In the genomic region with DNA sequence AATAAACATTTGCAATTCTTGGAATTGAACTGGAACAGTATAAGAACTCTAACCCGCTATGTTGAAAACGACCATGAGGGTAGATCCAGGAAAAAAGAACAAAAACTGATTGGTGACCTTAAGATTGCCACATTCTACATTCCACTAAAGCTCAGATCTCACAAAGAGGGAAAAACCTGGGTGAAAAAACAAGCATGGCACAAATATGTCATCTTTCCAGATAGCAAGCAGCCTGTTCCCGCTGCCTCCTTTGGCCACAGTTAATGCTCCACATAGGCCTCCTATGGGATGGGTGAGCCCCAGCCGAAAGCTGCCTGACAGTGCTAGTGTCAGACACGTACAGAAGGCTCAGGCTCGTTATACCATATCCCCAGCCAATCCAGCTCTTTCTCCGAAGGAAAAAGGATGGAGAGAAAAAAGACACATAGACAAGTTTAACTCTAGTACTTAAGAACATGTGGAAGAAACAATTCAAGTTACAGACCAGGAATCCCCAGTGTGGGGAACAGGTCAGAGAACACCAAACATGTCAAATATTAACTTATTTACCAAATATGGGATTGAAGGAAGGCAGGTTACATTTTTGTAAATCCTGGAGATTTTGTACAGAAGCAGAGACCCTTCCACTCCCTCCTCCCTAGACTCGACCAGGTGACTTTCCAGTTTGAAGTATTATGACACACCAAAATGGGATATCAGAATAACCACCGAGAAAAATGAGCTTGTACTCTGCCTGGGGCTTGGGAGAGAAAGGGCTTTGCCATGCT, we compare ENCODE assay signal across 26 cellular contexts. TPM values are rescaled to one million over a fixed set of nuclear protein-coding genes. Genes with fewer than 3 reads are reported as not detected.
DNase-seq lines count a peak whose midpoint lies in the region; ATAC-seq and TF ChIP-seq lines count a peak whose summit lies in the region.
"Had no signal": no experiment of that assay in that cellular context is flagged by ENCODE, and none has a peak within 500 bp of the region (broad histone marks: within the 10 kb centered on the region; RNA-seq: fewer than 3 reads in every experiment).

No MANE protein-coding gene starts in this region.

- H2BK15ac ChIP-seq in mesenchymal stem cell (ENCODE audit: low read depth, poor library complexity, severe bottlenecking): no peak overlapping the region

- WGBS in mesenchymal stem cell: 96% methylated on average over 6 of the region's 9 CpGs

- H3K36me3 ChIP-seq in mesenchymal stem cell (ENCODE audit: control insufficient read depth in 1 of 2, insufficient read depth in 2 of 2, low read depth in 1 of 2, low read length in 2 of 2): peaks cover 53 to 93% of the 10 kb centered on the region in 2 experiments

- no peak overlapping the region for H3K18ac ChIP-seq in mesenchymal stem cell (ENCODE audit: low read depth in 1 of 2, low read length in 2 of 2)

- H3K4ac ChIP-seq in mesenchymal stem cell (ENCODE audit: low read depth in 1 of 2, low read length in 2 of 2): no peak overlapping the region

- H2AFZ ChIP-seq in mesenchymal stem cell (ENCODE audit: low read depth, low read length): no peak overlapping the region

- intact Hi-C loops in activated CD4-positive, alpha-beta T cell treated with anti-CD3 and anti-CD28 coated beads, Interleukin-2, amount 10 ng/mL, durations not matched to agents 24 days and 14 days (cut with micrococcal nuclease): no loop called here
- intact Hi-C loops in CD4-positive, alpha-beta T cell (cut with DNase I, micrococcal nuclease): no loop called here

- H3K4me3 ChIP-seq in mesenchymal stem cell (ENCODE audit: insufficient read depth in 1 of 2, low read depth in 1 of 2, low read length in 2 of 2): no peak overlapping the region
- H3K4me3 ChIP-seq: adrenal gland, colonic mucosa, esophagus muscularis mucosa, HAP-1 had no signal

- POLR2A ChIA-PET in CD4-positive, alpha-beta T cell (lab: Charles Lee): interaction anchor here (1.2 kb wide), 1 partner anchor 21 kb away, joined by 4 read pairs; no protein-coding TSS in a partner anchor

- no peak overlapping the region for H4K91ac ChIP-seq in mesenchymal stem cell (ENCODE audit: low read length)

- no peak for ATAC-seq in CD4-positive, alpha-beta T cell (ENCODE audit: poor library complexity)
- ATAC-seq in GM18498 (IDR thresholded peaks at IDR 0.05; ENCODE audit: unreplicated experiment): no peak

- H3K4me1 Mint-ChIP-seq in activated CD4-positive, alpha-beta T cell treated with anti-CD3 and anti-CD28 coated beads, Interleukin-2, amount 10 ng/mL, durations not matched to agents 24 days and 14 days: no peaks in the 10 kb centered on the region
- no peaks in the 10 kb centered on the region for H3K4me1 Mint-ChIP-seq in CD4-positive, alpha-beta T cell (ENCODE audit: low read depth)
- H3K4me1 Mint-ChIP-seq in chondrocyte (ENCODE audit: low read depth) (peaks cover 9% of the 10 kb centered on the region), nephron (peaks cover 11% of the 10 kb centered on the region)
- H3K4me1 Mint-ChIP-seq: B cell had no signal

- no peaks in the 10 kb centered on the region for H3K27me3 ChIP-seq in CD4-positive, alpha-beta T cell (ENCODE audit: control insufficient read depth, insufficient read depth, low read length)
- H3K27me3 ChIP-seq in mesenchymal stem cell (ENCODE audit: control insufficient read depth in 1 of 2, insufficient read depth in 1 of 2, low read length in 2 of 2): no peaks in the 10 kb centered on the region
- H3K27me3 ChIP-seq: adrenal gland, colonic mucosa, esophagus muscularis mucosa, neutrophil had no signal

- H3K4me1 ChIP-seq in mesenchymal stem cell (ENCODE audit: control insufficient read depth, insufficient read depth, low read depth, low read length): no peaks in the 10 kb centered on the region
- H3K4me1 ChIP-seq: adrenal gland, colonic mucosa, esophagus muscularis mucosa, HAP-1 had no signal

- CTCF ChIA-PET in CD4-positive, alpha-beta T cell (lab: Charles Lee): no interaction called here

- peaks cover 26% of the 10 kb centered on the region for H3K79me1 ChIP-seq in mesenchymal stem cell (replicated peaks; ENCODE audit: low read length, poor library complexity, severe bottlenecking)

- H2BK12ac ChIP-seq in mesenchymal stem cell (ENCODE audit: low read length in 2 of 2): no peak overlapping the region

- DNase-seq in activated CD4-positive, alpha-beta T cell treated with anti-CD3 and anti-CD28 coated beads, Interleukin-2, amount 10 ng/mL, durations not matched to agents 24 days and 14 days: no peak
- no peak for DNase-seq in activated CD4-positive, alpha-beta T cell treated with anti-CD3 and anti-CD28 coated beads for 1 hour
- DNase-seq in CD4-positive, alpha-beta T cell: no peak
- DNase-seq in chondrocyte (ENCODE audit: low spot score) (no peak), HuH-7 (ENCODE audit: low spot score) (no peak), mesenchymal stem cell (no peak)
- DNase-seq: adrenal gland; colonic mucosa; COR-L47; effector memory CD4-positive, alpha-beta T cell; foreskin melanocyte; GF-D8; hypothalamus; Kasumi-1; left ventricle myocardium superior; MV-4-11; NCI-H146; NCI-H2171; NCI-H510A treated with DMSO at 0.1 percent for 48 hours; SHP77 treated with DMSO at 0.1 percent for 48 hours had no signal

- no peak overlapping the region for H2AK5ac ChIP-seq in mesenchymal stem cell (ENCODE audit: low read length, severe bottlenecking)

- no peak overlapping the region for H2BK5ac ChIP-seq in mesenchymal stem cell (ENCODE audit: low read depth, low read length, poor library complexity, severe bottlenecking)

- no peak overlapping the region for H3K27ac ChIP-seq in CD4-positive, alpha-beta T cell (ENCODE audit: low read depth, low read length)
- H3K27ac ChIP-seq in mesenchymal stem cell (ENCODE audit: low read length, poor library complexity, severe bottlenecking): no peak overlapping the region
- H3K27ac ChIP-seq: colonic mucosa, esophagus muscularis mucosa, neutrophil had no signal

- peak overlapping the region; percentile 61 for H3K27ac Mint-ChIP-seq in activated CD4-positive, alpha-beta T cell treated with anti-CD3 and anti-CD28 coated beads, Interleukin-2, amount 10 ng/mL, durations not matched to agents 24 days and 14 days
- H3K27ac Mint-ChIP-seq in CD4-positive, alpha-beta T cell: peak overlapping the region; percentile 42
- H3K27ac Mint-ChIP-seq in chondrocyte (ENCODE audit: unreplicated experiment) (peak overlapping the region; percentile 60), nephron (peak overlapping the region; percentile 20 to 59 (median 32))

- no peak overlapping the region for H3K14ac ChIP-seq in mesenchymal stem cell (ENCODE audit: low read length in 2 of 2)

- H3K36me3 Mint-ChIP-seq in activated CD4-positive, alpha-beta T cell treated with anti-CD3 and anti-CD28 coated beads, Interleukin-2, amount 10 ng/mL, durations not matched to agents 24 days and 14 days (ENCODE audit: low read depth): peaks cover 57% of the 10 kb centered on the region
- H3K36me3 Mint-ChIP-seq in CD4-positive, alpha-beta T cell (ENCODE audit: low read depth): peaks cover 92% of the 10 kb centered on the region
- H3K36me3 Mint-ChIP-seq in chondrocyte (ENCODE audit: low read depth) (peaks cover 32% of the 10 kb centered on the region), nephron (ENCODE audit: low read depth) (peaks cover 72% of the 10 kb centered on the region)

- H3K4me3 Mint-ChIP-seq in activated CD4-positive, alpha-beta T cell treated with anti-CD3 and anti-CD28 coated beads, Interleukin-2, amount 10 ng/mL, durations not matched to agents 24 days and 14 days: no peak overlapping the region
- H3K4me3 Mint-ChIP-seq in CD4-positive, alpha-beta T cell: no peak overlapping the region
- H3K4me3 Mint-ChIP-seq in chondrocyte (ENCODE audit: unreplicated experiment) (no peak overlapping the region), nephron (no peak overlapping the region)
- H3K4me3 Mint-ChIP-seq: B cell had no signal

- no peak overlapping the region for H4K8ac ChIP-seq in mesenchymal stem cell (ENCODE audit: low read length)

- H3K9me3 Mint-ChIP-seq in activated CD4-positive, alpha-beta T cell treated with anti-CD3 and anti-CD28 coated beads, Interleukin-2, amount 10 ng/mL, durations not matched to agents 24 days and 14 days: no peaks in the 10 kb centered on the region
- H3K9me3 Mint-ChIP-seq in CD4-positive, alpha-beta T cell: no peaks in the 10 kb centered on the region
- H3K9me3 Mint-ChIP-seq in chondrocyte (ENCODE audit: low read depth) (no peaks in the 10 kb centered on the region), nephron (no peaks in the 10 kb centered on the region)

- no peak overlapping the region for H2BK120ac ChIP-seq in mesenchymal stem cell (ENCODE audit: low read depth, low read length)

- H3K4me2 ChIP-seq in mesenchymal stem cell (ENCODE audit: low read length, poor library complexity, severe bottlenecking): no peak overlapping the region

- no peak overlapping the region for H3K23ac ChIP-seq in mesenchymal stem cell (ENCODE audit: low read length in 2 of 2)

- H3K9me3 ChIP-seq in CD4-positive, alpha-beta T cell (ENCODE audit: control insufficient read depth, low read length): no peaks in the 10 kb centered on the region
- no peaks in the 10 kb centered on the region for H3K9me3 ChIP-seq in mesenchymal stem cell (ENCODE audit: control insufficient read depth, low read length)
- H3K9me3 ChIP-seq: adrenal gland, colonic mucosa, esophagus muscularis mucosa, HAP-1, neutrophil had no signal

- H3K27me3 Mint-ChIP-seq in activated CD4-positive, alpha-beta T cell treated with anti-CD3 and anti-CD28 coated beads, Interleukin-2, amount 10 ng/mL, durations not matched to agents 24 days and 14 days: no peaks in the 10 kb centered on the region
- no peaks in the 10 kb centered on the region for H3K27me3 Mint-ChIP-seq in CD4-positive, alpha-beta T cell
- H3K27me3 Mint-ChIP-seq in chondrocyte (ENCODE audit: low read depth) (no peaks in the 10 kb centered on the region), nephron (ENCODE audit: low read depth) (no peaks in the 10 kb centered on the region)
- H3K27me3 Mint-ChIP-seq: B cell had no signal

- TF ChIP-seq CTCF in CD4-positive, alpha-beta T cell (IDR thresholded peaks at IDR 0.05): no peak
- no peak for TF ChIP-seq CTCF in chondrocyte (IDR thresholded peaks at IDR 0.05)
- no peak for TF ChIP-seq CTCF in nephron (IDR thresholded peaks at IDR 0.05; ENCODE audit: unreplicated experiment in 3 of 3)

- H3K9ac ChIP-seq in mesenchymal stem cell (ENCODE audit: low read length): no peak overlapping the region

RNA-seq across cellular contexts. Expression of gene LETMD1, which starts 14.7 kb away (rescaled TPM):
- 75.7 and 77.8 TPM in 2 replicates for total RNA-seq in activated CD4-positive, alpha-beta T cell treated with anti-CD3 and anti-CD28 coated beads, Interleukin-2, amount 10 ng/mL, durations not matched to agents 24 days and 14 days
- 10 to 100 TPM; 51.8 to 54.1 TPM for total RNA-seq in CD4-positive, alpha-beta T cell
- 25.3 to 30.5 TPM (median 26.2 TPM) in 3 replicates for total RNA-seq in chondrocyte
- polyA plus RNA-seq in mesenchymal stem cell (2013, experiment 1 of 2): 32.8 TPM
- 30.8 TPM for polyA plus RNA-seq in mesenchymal stem cell (2013, experiment 2 of 2)

RNA-seq across cellular contexts. Expression of gene CSRNP2, which starts 20.6 kb away (rescaled TPM):
- total RNA-seq in activated CD4-positive, alpha-beta T cell treated with anti-CD3 and anti-CD28 coated beads, Interleukin-2, amount 10 ng/mL, durations not matched to agents 24 days and 14 days: 22.7 and 22.9 TPM in 2 replicates
- 10 to 100 TPM; 14.4 to 16.5 TPM for total RNA-seq in CD4-positive, alpha-beta T cell
- total RNA-seq in chondrocyte: 40.5 to 49.6 TPM (median 48.3 TPM) in 3 replicates
- polyA plus RNA-seq in mesenchymal stem cell (2013, experiment 1 of 2): 19.1 TPM
- 18.9 TPM for polyA plus RNA-seq in mesenchymal stem cell (2013, experiment 2 of 2)

RNA-seq across cellular contexts. Expression of gene SLC11A2, which starts 36.6 kb away (rescaled TPM):
- 54.2 and 56.2 TPM in 2 replicates for total RNA-seq in activated CD4-positive, alpha-beta T cell treated with anti-CD3 and anti-CD28 coated beads, Interleukin-2, amount 10 ng/mL, durations not matched to agents 24 days and 14 days
- total RNA-seq in CD4-positive, alpha-beta T cell: 10 to 100 TPM; 43.6 to 47.7 TPM
- 26.8 to 41.4 TPM (median 33.0 TPM) in 3 replicates for total RNA-seq in chondrocyte
- polyA plus RNA-seq in mesenchymal stem cell (2013, experiment 1 of 2): 20.4 TPM
- 19.7 TPM for polyA plus RNA-seq in mesenchymal stem cell (2013, experiment 2 of 2)
